In genomic region chr20:49521356-49521755, GRCh38 we compare ENCODE assay signal across 23 cellular contexts. TPM values are rescaled to one million over a fixed set of nuclear protein-coding genes. Genes with fewer than 3 reads are reported as not detected.
"Had no signal": no experiment of that assay in that cellular context is flagged by ENCODE, and none has a peak within 500 bp of the region (broad histone marks: within the 10 kb centered on the region; RNA-seq: fewer than 3 reads in every experiment).

No MANE protein-coding gene starts in this region.

- H3K27me3 ChIP-seq: dorsolateral prefrontal cortex, pancreas, suprapubic skin, thyroid gland had no signal

- H3K4me3 ChIP-seq: dorsolateral prefrontal cortex, lower lobe of right lung, pancreas, smooth muscle cell, suprapubic skin, thyroid gland had no signal

- FAIRE-seq: frontal cortex, keratinocyte, pancreas had no signal

- H3K4me2 ChIP-seq: smooth muscle cell had no signal

- ATAC-seq: left ventricle myocardium superior; lower lobe of right lung; natural killer cell; pancreas; right cardiac atrium; stimulated activated naive CD8-positive, alpha-beta T cell treated with anti-CD3 and anti-CD28 coated beads, Interleukin-15, amount 100 ng/mL, for 72 hours had no signal

- H3K4me1 ChIP-seq: lower lobe of right lung, pancreas, suprapubic skin, thyroid gland had no signal

- H3K4me1 Mint-ChIP-seq: stimulated activated naive CD8-positive, alpha-beta T cell treated with anti-CD3 and anti-CD28 coated beads, Interleukin-15, amount 100 ng/mL, for 72 hours had no signal

- H3K27ac Mint-ChIP-seq: natural killer cell; stimulated activated naive CD8-positive, alpha-beta T cell treated with anti-CD3 and anti-CD28 coated beads, Interleukin-15, amount 100 ng/mL, for 72 hours; type B pancreatic cell had no signal

- H3K9me3 Mint-ChIP-seq: natural killer cell, type B pancreatic cell had no signal

- H3K36me3 ChIP-seq: neutrophil, pancreas, suprapubic skin, thyroid gland had no signal

- H3K27me3 Mint-ChIP-seq: type B pancreatic cell had no signal

- H3K27ac ChIP-seq: dorsolateral prefrontal cortex, lower lobe of right lung, neutrophil, pancreas, suprapubic skin, thyroid gland had no signal

- H3K4me3 Mint-ChIP-seq: natural killer cell; stimulated activated naive CD8-positive, alpha-beta T cell treated with anti-CD3 and anti-CD28 coated beads, Interleukin-15, amount 100 ng/mL, for 72 hours; type B pancreatic cell had no signal

- H3K9me3 ChIP-seq: lower lobe of right lung, neutrophil, pancreas, suprapubic skin, thyroid gland had no signal

- DNase-seq: cerebellar nuclear complex; dorsolateral prefrontal cortex; effector CD4-positive, alpha-beta T cell; left ventricle myocardium superior; lower lobe of right lung; natural killer cell; pancreas; right cardiac atrium; stimulated activated CD4-positive, alpha-beta T cell treated with anti-CD3 and anti-CD28 coated beads, Interleukin-12 subunit alpha, Interleukin-12 subunit beta, amount 100 ng/mL, for 4 hours; stimulated activated CD4-positive, alpha-beta T cell treated with anti-CD3 and anti-CD28 coated beads, Interleukin-1b, Interleukin-23, amount 100 ng/mL, for 48 hours; stimulated activated CD4-positive, alpha-beta T cell treated with anti-CD3 and anti-CD28 coated beads, Interleukin-4, amount 100 ng/mL, for 1 hour; stimulated activated CD8-positive, alpha-beta memory T cell treated with anti-CD3 and anti-CD28 coated beads, Interleukin-4, amount 100 ng/mL, for 48 hours; stimulated activated naive CD4-positive, alpha-beta T cell; stimulated activated naive CD8-positive, alpha-beta T cell treated with anti-CD3 and anti-CD28 coated beads, Interleukin-15, amount 100 ng/mL, for 72 hours; thyroid gland had no signal

- H3K36me3 Mint-ChIP-seq: natural killer cell had no signal

RNA-seq across cellular contexts. Expression of gene KCNB1, which starts 38.9 kb away (rescaled TPM):
- total RNA-seq: fibroblast of villous mesenchyme, glomerular endothelial cell, smooth muscle cell had no signal
- polyA plus RNA-seq: keratinocyte, smooth muscle cell had no signal

RNA-seq across cellular contexts. Expression of gene PTGIS, which starts 46.6 kb away (rescaled TPM):
- total RNA-seq: natural killer cell had no signal
- polyA plus RNA-seq: keratinocyte had no signal
